ENCODE assay signal across 15 cellular contexts in genomic region chr2:27082773-27083409, GRCh38.
"Had no signal": no experiment of that assay in that cellular context is flagged by ENCODE, and none has a peak within 500 bp of the region (broad histone marks: within the 10 kb centered on the region; RNA-seq: fewer than 3 reads in every experiment).

No MANE protein-coding gene starts in this region.

- ATAC-seq: activated T-cell treated with anti-CD3 and anti-CD28 coated beads, Interleukin-2, amount 50 U/mL, for 4 hours; esophagus mucosa; naive thymus-derived CD8-positive, alpha-beta T cell; stimulated activated memory B cell treated with anti-CD40 and anti-IgM and Interleukin-4, amounts not matched to agents 10 μg/mL and 1 μg/mL and 100 μg/mL, for 72 hours had no signal

- H3K36me3 ChIP-seq: breast epithelium, transverse colon had no signal

- H3K27me3 Mint-ChIP-seq: activated naive CD8-positive, alpha-beta T cell treated with anti-CD3 and anti-CD28 coated beads for 36 hours; stimulated activated memory B cell treated with anti-CD40 and anti-IgM and Interleukin-4, amounts not matched to agents 10 μg/mL and 1 μg/mL and 100 μg/mL, for 72 hours had no signal

- H3K9me3 Mint-ChIP-seq: activated naive CD8-positive, alpha-beta T cell treated with anti-CD3 and anti-CD28 coated beads for 36 hours; activated T-cell treated with anti-CD3 and anti-CD28 coated beads, Interleukin-2, amount 50 U/mL, for 4 hours; naive thymus-derived CD8-positive, alpha-beta T cell; stimulated activated memory B cell treated with anti-CD40 and anti-IgM and Interleukin-4, amounts not matched to agents 10 μg/mL and 1 μg/mL and 100 μg/mL, for 72 hours had no signal

- H3K27ac Mint-ChIP-seq: activated naive CD8-positive, alpha-beta T cell treated with anti-CD3 and anti-CD28 coated beads for 36 hours; stimulated activated memory B cell treated with anti-CD40 and anti-IgM and Interleukin-4, amounts not matched to agents 10 μg/mL and 1 μg/mL and 100 μg/mL, for 72 hours had no signal

- DNase-seq: activated effector memory CD4-positive, alpha-beta T cell treated with anti-CD3 and anti-CD28 coated beads, Interleukin-2, amount 50 U/mL, for 16 hours; activated naive CD8-positive, alpha-beta T cell treated with anti-CD3 and anti-CD28 coated beads for 36 hours; activated T-cell treated with anti-CD3 and anti-CD28 coated beads, Interleukin-2, amount 50 U/mL, for 4 hours; aorta; head of caudate nucleus; mammary epithelial cell; T-helper 9 cell; transverse colon had no signal

- H3K9me3 ChIP-seq: breast epithelium, transverse colon had no signal

- H3K27me3 ChIP-seq: breast epithelium, dorsolateral prefrontal cortex, transverse colon had no signal

- FAIRE-seq: endometrium had no signal

- H3K4me3 ChIP-seq: skin epidermis, transverse colon had no signal

- H3K4me3 Mint-ChIP-seq: activated naive CD8-positive, alpha-beta T cell treated with anti-CD3 and anti-CD28 coated beads for 36 hours; activated T-cell treated with anti-CD3 and anti-CD28 coated beads, Interleukin-2, amount 50 U/mL, for 4 hours; stimulated activated memory B cell treated with anti-CD40 and anti-IgM and Interleukin-4, amounts not matched to agents 10 μg/mL and 1 μg/mL and 100 μg/mL, for 72 hours had no signal

- H3K36me3 Mint-ChIP-seq: activated naive CD8-positive, alpha-beta T cell treated with anti-CD3 and anti-CD28 coated beads for 36 hours; naive thymus-derived CD8-positive, alpha-beta T cell; stimulated activated memory B cell treated with anti-CD40 and anti-IgM and Interleukin-4, amounts not matched to agents 10 μg/mL and 1 μg/mL and 100 μg/mL, for 72 hours had no signal
